18 cellular contexts compared by ENCODE assay signal in the genomic region with DNA sequence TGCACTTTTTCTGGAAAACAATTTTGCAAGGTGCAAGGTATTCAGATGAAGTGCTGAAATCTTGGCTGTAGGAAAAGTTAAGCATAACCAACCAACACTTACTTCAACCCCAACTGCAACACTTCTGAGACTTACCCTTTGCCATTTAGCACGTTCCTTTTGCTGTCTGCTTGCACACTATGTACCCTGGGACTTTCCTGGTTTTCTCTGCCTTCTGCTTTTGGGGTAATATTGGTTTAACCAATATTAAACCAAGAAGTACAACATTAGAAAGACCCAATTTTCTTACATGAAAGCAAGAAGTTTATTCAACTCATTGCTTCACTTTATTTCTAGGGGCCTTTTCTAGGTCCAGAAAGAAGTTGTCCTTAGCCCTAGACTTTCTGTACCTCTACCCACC.
DNase-seq lines count a peak whose midpoint lies in the region; ATAC-seq, FAIRE-seq and TF ChIP-seq lines count a peak whose summit lies in the region.
"Had no signal": no experiment of that assay in that cellular context is flagged by ENCODE, and none has a peak within 500 bp of the region (broad histone marks: within the 10 kb centered on the region; RNA-seq: fewer than 3 reads in every experiment).

No MANE protein-coding gene starts in this region.

- no peak for TF ChIP-seq CTCF in GM12878 (IDR thresholded peaks at IDR 0.05 in 2 of 3, conservative IDR thresholded peaks at IDR 0.05 in 1 of 3; ENCODE audit: control insufficient read depth in 2 of 3, extremely low read depth in 1 of 3, insufficient read depth in 1 of 3, low read depth in 3 of 3, low read length in 3 of 3)

- 0% methylated on average over 1 of the region's 1 CpG for WGBS in GM12878 (ENCODE audit: insufficient coverage, insufficient replicate concordance, low lambda C conversion rate, missing lambda C conversion rate)

- H3K36me3 Mint-ChIP-seq in stimulated activated memory B cell treated with anti-CD40 and anti-IgM and Interleukin-4, amounts not matched to agents 10 μg/mL and 1 μg/mL and 100 μg/mL, for 72 hours: peaks cover 42% of the 10 kb centered on the region
- H3K36me3 Mint-ChIP-seq: CD4-positive, alpha-beta memory T cell had no signal

- no peak overlapping the region for H2AFZ ChIP-seq in GM12878 (ENCODE audit: control insufficient read depth, low read depth, low read length)

- intact Hi-C loops in Right ventricle myocardium superior (cut with DNase I): no loop called here
- intact Hi-C loops in left cardiac atrium (cut with DNase I): no loop called here
- intact Hi-C loops in GM12878 (cut with micrococcal nuclease; ENCODE audit: unreplicated experiment): no loop called here

- peak; percentile 34 for ATAC-seq in Right ventricle myocardium superior (ENCODE audit: poor library complexity)
- no peak for ATAC-seq in left cardiac atrium
- ATAC-seq in GM12878: peak; percentile 8; the same call in 1 of the 3 replicates
- peak; percentile 53 for ATAC-seq in stimulated activated memory B cell treated with anti-CD40 and anti-IgM and Interleukin-4, amounts not matched to agents 10 μg/mL and 1 μg/mL and 100 μg/mL, for 72 hours
- no peak for ATAC-seq in HG02885 (IDR thresholded peaks at IDR 0.05; ENCODE audit: poor library complexity, unreplicated experiment)
- no peak for ATAC-seq in GM21423 (IDR thresholded peaks at IDR 0.05; ENCODE audit: unreplicated experiment)

- 0 out of 2 replicates have a peak overlapping the region, but pooled peaks have one; percentile 17 for H3K4me2 ChIP-seq in GM12878 (ENCODE audit: control insufficient read depth, insufficient read depth)

- no peaks in the 10 kb centered on the region for H3K79me2 ChIP-seq in GM12878 (ENCODE audit: control insufficient read depth, insufficient read depth, low read length)

- in situ Hi-C loops in GM12878 (cut with MboI): no loop called here

- no peak overlapping the region for H3K9ac ChIP-seq in GM12878 (ENCODE audit: control insufficient read depth, insufficient read depth, low read length)

- 0 out of 4 replicates have a peak, but pooled peaks of 1 of the 2 experiments have one; percentile 42 for TF ChIP-seq EP300 in GM12878 (IDR thresholded peaks at IDR 0.05; ENCODE audit: borderline replicate concordance in 1 of 2, control insufficient read depth in 1 of 2, low read depth in 2 of 2, low read length in 2 of 2)

- H3K27ac ChIP-seq in GM12878 (ENCODE audit: control insufficient read depth, insufficient read depth): no peak overlapping the region

- POLR2A ChIA-PET in GM12878 (lab: Charles Lee): no interaction called here

- H3K4me3 Mint-ChIP-seq in stimulated activated memory B cell treated with anti-CD40 and anti-IgM and Interleukin-4, amounts not matched to agents 10 μg/mL and 1 μg/mL and 100 μg/mL, for 72 hours: peak overlapping the region; percentile 34
- H3K4me3 Mint-ChIP-seq: CD4-positive, alpha-beta memory T cell; HFFc6 had no signal

- H3K27me3 ChIP-seq in GM12878 (replicated peaks in 1 of 2; ENCODE audit: control insufficient read depth in 2 of 2, insufficient read depth in 2 of 2, low read length in 1 of 2): no peaks in the 10 kb centered on the region

- H3K27ac Mint-ChIP-seq in stimulated activated memory B cell treated with anti-CD40 and anti-IgM and Interleukin-4, amounts not matched to agents 10 μg/mL and 1 μg/mL and 100 μg/mL, for 72 hours: peak overlapping the region; percentile 98
- H3K27ac Mint-ChIP-seq: CD4-positive, alpha-beta memory T cell; HFFc6 had no signal

- peaks cover 34% of the 10 kb centered on the region for H3K4me1 ChIP-seq in GM12878 (ENCODE audit: control insufficient read depth, insufficient read depth, low read length)

- DNase-seq in Right ventricle myocardium superior (no peak), left cardiac atrium (no peak), GM18507 (ENCODE audit: extremely low spot score, insufficient read length, low read depth) (no peak), GM12878 (ENCODE audit: low read depth, low spot score) (no peak), AG08395 (ENCODE audit: low spot score) (no peak)
- DNase-seq: 8988T; C1 segment of cervical spinal cord; CD4-positive, alpha-beta memory T cell; DMS153; DMS79 treated with DMSO at 0.1 percent for 48 hours; EL; HCEC 1CT; HFFc6; KBM-7 had no signal

- H3K4me1 Mint-ChIP-seq in stimulated activated memory B cell treated with anti-CD40 and anti-IgM and Interleukin-4, amounts not matched to agents 10 μg/mL and 1 μg/mL and 100 μg/mL, for 72 hours: peaks cover 78% of the 10 kb centered on the region
- H3K4me1 Mint-ChIP-seq: CD4-positive, alpha-beta memory T cell had no signal

- TF ChIP-seq RAD21 in GM12878 (IDR thresholded peaks at IDR 0.05; ENCODE audit: insufficient read depth, low read depth, low read length): no peak

- no peaks in the 10 kb centered on the region for H3K27me3 Mint-ChIP-seq in stimulated activated memory B cell treated with anti-CD40 and anti-IgM and Interleukin-4, amounts not matched to agents 10 μg/mL and 1 μg/mL and 100 μg/mL, for 72 hours
- H3K27me3 Mint-ChIP-seq: CD4-positive, alpha-beta memory T cell had no signal

- H3K36me3 ChIP-seq in GM12878 (ENCODE audit: control insufficient read depth in 2 of 2, insufficient read depth in 2 of 2, low read length in 1 of 2): no peaks in the 10 kb centered on the region; a peak in 1 of 4 replicates

- BruUV-seq in GM12878 (replicated peaks; lab: Mats Ljungman, UMichigan): no TSS peak

- CTCF ChIA-PET in GM12878 (lab: Yijun Ruan, JAX): interaction anchor here (1.2 to 3.4 kb wide), 4 partner anchors 11 to 197 kb away, joined by 3 to 12 read pairs (median 4); no protein-coding TSS in a partner anchor

- FAIRE-seq in GM18507 (lab: Jason Lieb, UNC) (peak; percentile 35), GM12878 (lab: Jason Lieb, UNC) (no peak)
- FAIRE-seq: G401.6 had no signal

- RAD21 ChIA-PET in GM12878 (lab: Charles Lee; ENCODE audit: unreplicated experiment): interaction anchor here (0.7 to 5.2 kb wide), 5 partner anchors 26 to 163 kb away, joined by 3 to 53 read pairs (median 3); no protein-coding TSS in a partner anchor

- TF ChIP-seq POLR2A in GM12878 (IDR thresholded peaks at IDR 0.05; ENCODE audit: low read depth, low read length): no peak

- SMC1A ChIA-PET in GM12878 (lab: Charles Lee; ENCODE audit: uncharacterized antibody, unreplicated experiment): interaction anchor here (0.9 to 3.9 kb wide), 9 partner anchors 15 to 131 kb away, joined by 3 to 46 read pairs (median 6); no protein-coding TSS in a partner anchor

- peaks cover 6% of the 10 kb centered on the region for H3K9me3 ChIP-seq in GM12878 (replicated peaks; ENCODE audit: control insufficient read depth, insufficient read depth, low read length)

- no peaks in the 10 kb centered on the region for H4K20me1 ChIP-seq in GM12878 (ENCODE audit: control insufficient read depth, insufficient read depth)

- H3K4me3 ChIP-seq in GM12878: no peak overlapping the region

- peaks cover 10% of the 10 kb centered on the region for H3K9me3 Mint-ChIP-seq in stimulated activated memory B cell treated with anti-CD40 and anti-IgM and Interleukin-4, amounts not matched to agents 10 μg/mL and 1 μg/mL and 100 μg/mL, for 72 hours
- H3K9me3 Mint-ChIP-seq: HFFc6 had no signal

TF ChIP-seq in GM12878, 131 proteins besides CTCF, POLR2A, EP300 and RAD21 (continues in another document):
- TF ChIP-seq SPI1 (IDR thresholded peaks at IDR 0.05; ENCODE audit: borderline replicate concordance, insufficient read depth, low read depth, low read length) (peak; percentile 66; the same call in 1 of the 2 replicates), TCF12 (IDR thresholded peaks at IDR 0.05; ENCODE audit: low read depth, low read length) (no peak), NR2F1 (conservative IDR thresholded peaks at IDR 0.05) (peak; percentile 61; the same call in 1 of the 2 replicates), ZNF24 (IDR thresholded peaks at IDR 0.05) (peak; percentile 81; the same call in 1 of the 2 replicates), ZNF217 (IDR thresholded peaks at IDR 0.05) (no peak), BCL3 (IDR thresholded peaks at IDR 0.05; ENCODE audit: borderline replicate concordance, insufficient read depth, low read depth, low read length, poor library complexity, severe bottlenecking) (no peak), BCL11A (IDR thresholded peaks at IDR 0.05; ENCODE audit: low read depth, low read length) (peak; percentile 37; the same call in 1 of the 2 replicates), NR2C1 (IDR thresholded peaks at IDR 0.05) (no peak), SMC3 (IDR thresholded peaks at IDR 0.05; ENCODE audit: borderline replicate concordance, low read length) (no peak), NFYA (IDR thresholded peaks at IDR 0.05; ENCODE audit: borderline replicate concordance, low read depth, low read length) (no peak), SIX5 (IDR thresholded peaks at IDR 0.05; ENCODE audit: low read depth, low read length, severe bottlenecking) (no peak), MEF2B (IDR thresholded peaks at IDR 0.05; ENCODE audit: partially characterized antibody, poor library complexity, severe bottlenecking) (no peak)
- TF ChIP-seq, protein P1, sequence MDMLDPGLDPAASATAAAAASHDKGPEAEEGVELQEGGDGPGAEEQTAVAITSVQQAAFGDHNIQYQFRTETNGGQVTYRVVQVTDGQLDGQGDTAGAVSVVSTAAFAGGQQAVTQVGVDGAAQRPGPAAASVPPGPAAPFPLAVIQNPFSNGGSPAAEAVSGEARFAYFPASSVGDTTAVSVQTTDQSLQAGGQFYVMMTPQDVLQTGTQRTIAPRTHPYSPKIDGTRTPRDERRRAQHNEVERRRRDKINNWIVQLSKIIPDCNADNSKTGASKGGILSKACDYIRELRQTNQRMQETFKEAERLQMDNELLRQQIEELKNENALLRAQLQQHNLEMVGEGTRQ (IDR thresholded peaks at IDR 0.05; ENCODE audit: borderline replicate concordance, low read depth, low read length): no peak

Comparison
In these comparisons a context has a peak if more than half of its experiments do, and no peak if none do; other contexts are left out.
1. ATAC-seq: peak in Right ventricle myocardium superior (single experiment), GM12878 (single experiment) and stimulated activated memory B cell treated with anti-CD40 and anti-IgM and Interleukin-4, amounts not matched to agents 10 μg/mL and 1 μg/mL and 100 μg/mL, for 72 hours (single experiment); none in left cardiac atrium (0 of 2), HG02885 (single experiment) and GM21423 (single experiment).